Comparison of ENCODE assay signal across 8 cellular contexts in genomic region chr2:63841254-63842022, GRCh38. TPM values are rescaled to one million over a fixed set of nuclear protein-coding genes. Genes with fewer than 3 reads are reported as not detected.
DNase-seq lines count a peak whose midpoint lies in the region; TF ChIP-seq lines count a peak whose summit lies in the region.

TSS of gene UGP2 (plus strand) at chr2:63841896. CDS start at chr2:63842186, 290 bp downstream.

- no peaks in the 10 kb centered on the region for H3K27me3 ChIP-seq in thymus (ENCODE audit: control insufficient read depth, insufficient read depth)

- H3K27me3 Mint-ChIP-seq in activated naive CD4-positive, alpha-beta T cell treated with anti-CD3 and anti-CD28 coated beads, Interleukin-2, amount 10 ng/mL, durations not matched to agents 7 days and 5 days, result peaks cover 9% of the 10 kb centered on the region
- no peaks in the 10 kb centered on the region for H3K27me3 Mint-ChIP-seq in osteocyte (ENCODE audit: unreplicated experiment)

- peaks cover 54% of the 10 kb centered on the region for H3K4me1 Mint-ChIP-seq in activated naive CD4-positive, alpha-beta T cell treated with anti-CD3 and anti-CD28 coated beads, Interleukin-2, amount 10 ng/mL, durations not matched to agents 7 days and 5 days
- H3K4me1 Mint-ChIP-seq in osteocyte (ENCODE audit: unreplicated experiment), result peaks cover 46% of the 10 kb centered on the region

- H3K4me1 ChIP-seq in thymus (ENCODE audit: control insufficient read depth, insufficient read depth, low read length), result peaks cover 5% of the 10 kb centered on the region

- peak within 1 kb of the TSS; percentile 95 for H3K4me3 Mint-ChIP-seq in activated naive CD4-positive, alpha-beta T cell treated with anti-CD3 and anti-CD28 coated beads, Interleukin-2, amount 10 ng/mL, durations not matched to agents 7 days and 5 days
- H3K4me3 Mint-ChIP-seq in osteocyte (ENCODE audit: unreplicated experiment), result peak within 1 kb of the TSS; percentile 93

- under 1% methylated on average over 59 of the region's 59 CpGs for WGBS in thymus

- H3K36me3 ChIP-seq in SK-N-MC (ENCODE audit: insufficient read depth, low read length), result no peaks in the 10 kb centered on the region
- H3K36me3 ChIP-seq in thymus (ENCODE audit: control insufficient read depth, insufficient read depth), result no peaks in the 10 kb centered on the region

- peak within 1 kb of the TSS; percentile 87 for H3K9ac ChIP-seq in SK-N-MC (ENCODE audit: insufficient read length)

- H3K4me3 ChIP-seq in SK-N-MC (peak within 1 kb of the TSS; percentile 92), thymus (ENCODE audit: low read length) (peak within 1 kb of the TSS; percentile 89)

- no peaks in the 10 kb centered on the region for H3K9me3 Mint-ChIP-seq in activated naive CD4-positive, alpha-beta T cell treated with anti-CD3 and anti-CD28 coated beads, Interleukin-2, amount 10 ng/mL, durations not matched to agents 7 days and 5 days
- no peaks in the 10 kb centered on the region for H3K9me3 Mint-ChIP-seq in osteocyte (ENCODE audit: unreplicated experiment)

- peak within 1 kb of the TSS; percentile 100 for H3K27ac Mint-ChIP-seq in activated naive CD4-positive, alpha-beta T cell treated with anti-CD3 and anti-CD28 coated beads, Interleukin-2, amount 10 ng/mL, durations not matched to agents 7 days and 5 days
- peak within 1 kb of the TSS; percentile 98 for H3K27ac Mint-ChIP-seq in osteocyte (ENCODE audit: unreplicated experiment)

- H3K9me3 ChIP-seq in SK-N-MC (ENCODE audit: low read depth, low read length) (no peaks in the 10 kb centered on the region), thymus (ENCODE audit: control insufficient read depth) (no peaks in the 10 kb centered on the region)

- CTCF ChIA-PET in HEK293T (lab: Yijun Ruan, JAX), result interaction anchor here (3.7 kb wide), 1 partner anchor 142 kb away, joined by 12 read pairs; no protein-coding TSS in a partner anchor
- CTCF ChIA-PET in activated naive CD4-positive, alpha-beta T cell treated with anti-CD3 and anti-CD28 coated beads, Interleukin-2, amount 10 ng/mL, durations not matched to agents 7 days and 5 days (lab: Charles Lee), result interaction anchor here (0.9 to 3.6 kb wide), 5 partner anchors 11 to 150 kb away, joined by 3 to 32 read pairs (median 6); no protein-coding TSS in a partner anchor

- H3K27ac ChIP-seq in SK-N-MC, result peak within 1 kb of the TSS; percentile 67
- H3K27ac ChIP-seq in thymus (ENCODE audit: low read depth), result peak within 1 kb of the TSS; percentile 97

- peaks cover 51% of the 10 kb centered on the region for H3K36me3 Mint-ChIP-seq in activated naive CD4-positive, alpha-beta T cell treated with anti-CD3 and anti-CD28 coated beads, Interleukin-2, amount 10 ng/mL, durations not matched to agents 7 days and 5 days
- no peaks in the 10 kb centered on the region for H3K36me3 Mint-ChIP-seq in osteocyte (ENCODE audit: unreplicated experiment)

- DNase-seq in GF-D8 (lab: John Stamatoyannopoulos, UW), result peak; percentile 91
- peak; percentile 71 for DNase-seq in HEK293T (ENCODE audit: extremely low spot score)
- peak; percentile 88 for DNase-seq in MV-4-11 (lab: John Stamatoyannopoulos, UW)
- no peak for DNase-seq in SK-N-MC (ENCODE audit: low read depth, low spot score)
- DNase-seq in activated naive CD4-positive, alpha-beta T cell treated with anti-CD3 and anti-CD28 coated beads, Interleukin-2, amount 10 ng/mL, durations not matched to agents 7 days and 5 days, result peak; percentile 94
- DNase-seq in globus pallidus (ENCODE audit: low spot score), result peak; percentile 83
- peak; percentile 95 for DNase-seq in osteocyte (ENCODE audit: extremely low spot score, unreplicated experiment)

- peak; percentile 48 for TF ChIP-seq CTCF in osteocyte (IDR thresholded peaks at IDR 0.05)

- POLR2A ChIA-PET in HEK293T (lab: Yijun Ruan, JAX), result interaction anchor here (0.8 to 3.3 kb wide), 16 partner anchors 8 to 143 kb away, joined by 3 to 20 read pairs (median 4); no protein-coding TSS in a partner anchor

TF ChIP-seq in HEK293T, 16 proteins besides CTCF, POLR2A, EP300 and RAD21:
- TF ChIP-seq FOXK2 (IDR thresholded peaks at IDR 0.05) (no peak), FOXA1 (IDR thresholded peaks at IDR 0.05) (no peak), CTBP1 (IDR thresholded peaks at IDR 0.05; ENCODE audit: borderline replicate concordance) (no peak), SUZ12 (IDR thresholded peaks at IDR 0.05) (no peak), ZNF384 (IDR thresholded peaks at IDR 0.05) (no peak), HDGF (IDR thresholded peaks at IDR 0.05; ENCODE audit: borderline replicate concordance) (0 out of 2 replicates have a peak, but pooled peaks have one; percentile 24), FOXM1 (IDR thresholded peaks at IDR 0.05; ENCODE audit: borderline replicate concordance) (0 out of 2 replicates have a peak, but pooled peaks have one; percentile 7), SP1 (IDR thresholded peaks at IDR 0.05) (no peak), L3MBTL2 (conservative IDR thresholded peaks at IDR 0.05) (peak; percentile 75), LEF1 (IDR thresholded peaks at IDR 0.05; ENCODE audit: borderline replicate concordance) (no peak)
TF ChIP-seq in HEK293T: peak in this region for 3.

RNA-seq across cellular contexts. Expression of gene UGP2, which starts in this region (rescaled TPM):
- total RNA-seq in osteocyte, result 109 and 112 TPM in 2 replicates
- polyA plus RNA-seq in thymus, result 199 TPM
